8 cellular contexts compared by ENCODE assay signal in the genomic region with DNA sequence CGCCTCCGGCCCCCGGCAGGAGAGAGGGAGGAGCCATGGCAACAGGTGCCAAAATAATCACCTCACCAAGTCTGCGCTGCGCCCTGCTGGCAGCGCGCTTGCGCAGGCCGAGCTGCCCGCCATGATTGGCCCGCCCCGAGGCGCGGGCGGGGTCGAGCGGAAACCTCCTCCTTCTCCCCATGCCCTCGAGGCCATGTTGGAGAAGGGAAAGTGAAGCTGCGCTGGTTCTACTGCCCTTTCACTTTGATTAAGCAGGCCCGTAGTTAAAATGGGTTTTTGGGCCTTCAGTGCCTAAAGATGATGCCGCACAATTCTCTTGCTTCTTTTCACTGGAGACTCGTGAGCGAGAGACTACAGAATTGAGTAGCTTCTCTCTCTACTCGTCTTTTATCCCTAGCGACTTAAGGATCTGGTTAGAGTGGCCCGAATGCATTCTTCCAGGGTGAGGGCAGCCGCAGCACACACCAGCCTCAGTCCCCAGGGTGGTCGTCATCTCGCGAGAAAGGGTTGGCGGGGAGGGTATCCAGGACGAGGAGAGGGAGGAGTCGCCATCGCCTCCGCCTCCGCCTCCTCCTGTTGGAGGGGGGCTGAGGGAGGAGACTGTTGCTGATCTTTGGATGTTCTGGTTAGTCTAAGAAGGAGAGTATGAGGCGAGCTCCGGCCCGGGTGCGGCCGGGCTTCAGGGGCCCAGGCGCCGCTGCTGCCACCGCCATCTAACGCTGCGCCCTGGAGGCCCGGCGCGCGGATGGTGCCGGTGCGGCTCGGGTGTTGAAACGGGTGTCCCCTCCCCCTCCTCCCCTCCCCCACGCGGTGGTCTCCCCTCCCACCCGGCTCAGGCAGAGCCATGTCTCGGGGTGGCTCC. TPM values are rescaled to one million over a fixed set of nuclear protein-coding genes. Genes with fewer than 3 reads are reported as not detected.
DNase-seq lines count a peak whose midpoint lies in the region; ATAC-seq and TF ChIP-seq lines count a peak whose summit lies in the region.

A gene with protein sequence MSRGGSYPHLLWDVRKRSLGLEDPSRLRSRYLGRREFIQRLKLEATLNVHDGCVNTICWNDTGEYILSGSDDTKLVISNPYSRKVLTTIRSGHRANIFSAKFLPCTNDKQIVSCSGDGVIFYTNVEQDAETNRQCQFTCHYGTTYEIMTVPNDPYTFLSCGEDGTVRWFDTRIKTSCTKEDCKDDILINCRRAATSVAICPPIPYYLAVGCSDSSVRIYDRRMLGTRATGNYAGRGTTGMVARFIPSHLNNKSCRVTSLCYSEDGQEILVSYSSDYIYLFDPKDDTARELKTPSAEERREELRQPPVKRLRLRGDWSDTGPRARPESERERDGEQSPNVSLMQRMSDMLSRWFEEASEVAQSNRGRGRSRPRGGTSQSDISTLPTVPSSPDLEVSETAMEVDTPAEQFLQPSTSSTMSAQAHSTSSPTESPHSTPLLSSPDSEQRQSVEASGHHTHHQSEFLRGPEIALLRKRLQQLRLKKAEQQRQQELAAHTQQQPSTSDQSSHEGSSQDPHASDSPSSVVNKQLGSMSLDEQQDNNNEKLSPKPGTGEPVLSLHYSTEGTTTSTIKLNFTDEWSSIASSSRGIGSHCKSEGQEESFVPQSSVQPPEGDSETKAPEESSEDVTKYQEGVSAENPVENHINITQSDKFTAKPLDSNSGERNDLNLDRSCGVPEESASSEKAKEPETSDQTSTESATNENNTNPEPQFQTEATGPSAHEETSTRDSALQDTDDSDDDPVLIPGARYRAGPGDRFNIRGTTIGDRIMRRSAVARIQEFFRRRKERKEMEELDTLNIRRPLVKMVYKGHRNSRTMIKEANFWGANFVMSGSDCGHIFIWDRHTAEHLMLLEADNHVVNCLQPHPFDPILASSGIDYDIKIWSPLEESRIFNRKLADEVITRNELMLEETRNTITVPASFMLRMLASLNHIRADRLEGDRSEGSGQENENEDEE (plus strand): TSS at position 616 of the 862 bp plus-strand sequence. CDS start 229 bp downstream, at position 845.

- no peaks in the 10 kb centered on the region for H3K9me3 Mint-ChIP-seq in T-helper 2 cell treated with Interferon-gamma antibody and Interleukin-4, amounts not matched to agents 5 μg/mL and 100 μg/mL, for 36 hours

- peaks cover 0 to 14% of the 10 kb centered on the region in 2 donors for H3K4me1 ChIP-seq in ascending aorta
- H3K4me1 ChIP-seq in right cardiac atrium (ENCODE audit: control insufficient read depth, insufficient read depth, low read length), result no peaks in the 10 kb centered on the region
- peaks cover 0 to 6% of the 10 kb centered on the region in 2 donors for H3K4me1 ChIP-seq in uterus

- DNase-seq in NCI-H1930 (lab: John Stamatoyannopoulos, UW), result peak; percentile 94 to 96
- peak; percentile 97 for DNase-seq in T-helper 2 cell treated with Interferon-gamma antibody and Interleukin-4, amounts not matched to agents 5 μg/mL and 100 μg/mL, for 36 hours (ENCODE audit: low spot score)
- peak; percentile 91 to 98 for DNase-seq in ascending aorta (ENCODE audit: low spot score in 2 of 2)
- peak; percentile 97 to 99 (median 99) for DNase-seq in right cardiac atrium
- DNase-seq in pulmonary artery endothelial cell (ENCODE audit: low read depth, low spot score), result peak; percentile 95
- peak; percentile 98 for DNase-seq in uterus

- H3K27me3 ChIP-seq in ascending aorta (no peaks in the 10 kb centered on the region), right cardiac atrium (ENCODE audit: control insufficient read depth, insufficient read depth) (no peaks in the 10 kb centered on the region), uterus (no peaks in the 10 kb centered on the region)

- H3K9me3 ChIP-seq in ascending aorta (no peaks in the 10 kb centered on the region), right cardiac atrium (ENCODE audit: control insufficient read depth, low read length) (no peaks in the 10 kb centered on the region), uterus (no peaks in the 10 kb centered on the region)

- intact Hi-C loops in ascending aorta (cut with DNase I), result loop anchor here (1.0 to 10.0 kb wide), 8 partner anchors 37 to 1549 kb away; partner anchors contain the start of genes SFT2D2, SLC19A2 and TIPRL
- intact Hi-C loops in right cardiac atrium (cut with DNase I), result loop anchor here in 3 of 4 donors (5.0 to 10.0 kb wide), 3 partner anchors 109 to 214 kb away; partner anchors contain the start of gene MPZL1 (in 2 of the 3)
- intact Hi-C loops in uterus (cut with DNase I; ENCODE audit: low total_unique reads), result no loop called here

- peak within 1 kb of the TSS; percentile 96 to 98 for H3K27ac ChIP-seq in ascending aorta
- H3K27ac ChIP-seq in right cardiac atrium (ENCODE audit: low read length), result peak within 1 kb of the TSS; percentile 90
- peak within 1 kb of the TSS; percentile 97 to 98 for H3K27ac ChIP-seq in uterus

- ATAC-seq in GM18502 (IDR thresholded peaks at IDR 0.05; ENCODE audit: poor library complexity, unreplicated experiment) (peak; percentile 79), HG02970 (IDR thresholded peaks at IDR 0.05; ENCODE audit: low FRiP score, unreplicated experiment) (peak; percentile 83), right cardiac atrium (peak; percentile 95 to 96)

- WGBS in right cardiac atrium, result under 1% methylated on average over 58 of the region's 58 CpGs

- H3K4me3 ChIP-seq in ascending aorta (peak within 1 kb of the TSS; percentile 91), right cardiac atrium (ENCODE audit: low read length) (peak within 1 kb of the TSS; percentile 85), uterus (peak within 1 kb of the TSS; percentile 80 to 94)

- H3K36me3 Mint-ChIP-seq in T-helper 2 cell treated with Interferon-gamma antibody and Interleukin-4, amounts not matched to agents 5 μg/mL and 100 μg/mL, for 36 hours (ENCODE audit: low read depth), result peaks cover 5% of the 10 kb centered on the region

- peak; percentile 91 to 92 for TF ChIP-seq POLR2A in uterus (IDR thresholded peaks at IDR 0.05)

- H3K4me1 Mint-ChIP-seq in T-helper 2 cell treated with Interferon-gamma antibody and Interleukin-4, amounts not matched to agents 5 μg/mL and 100 μg/mL, for 36 hours (ENCODE audit: low read depth), result peaks cover 26% of the 10 kb centered on the region

- peak within 1 kb of the TSS; percentile 90 for H3K4me3 Mint-ChIP-seq in T-helper 2 cell treated with Interferon-gamma antibody and Interleukin-4, amounts not matched to agents 5 μg/mL and 100 μg/mL, for 36 hours

- no peaks in the 10 kb centered on the region for H3K27me3 Mint-ChIP-seq in T-helper 2 cell treated with Interferon-gamma antibody and Interleukin-4, amounts not matched to agents 5 μg/mL and 100 μg/mL, for 36 hours (ENCODE audit: low read depth)

- H3K27ac Mint-ChIP-seq in T-helper 2 cell treated with Interferon-gamma antibody and Interleukin-4, amounts not matched to agents 5 μg/mL and 100 μg/mL, for 36 hours, result peak within 1 kb of the TSS; percentile 97

- no peak for TF ChIP-seq CTCF in ascending aorta (IDR thresholded peaks at IDR 0.05)
- TF ChIP-seq CTCF in uterus (IDR thresholded peaks at IDR 0.05), result peak in 1 of 4 experiments; percentile 6

- H3K36me3 ChIP-seq in ascending aorta, result no peaks in the 10 kb centered on the region
- no peaks in the 10 kb centered on the region for H3K36me3 ChIP-seq in uterus

RNA-seq across cellular contexts. Expression of the gene that starts here (rescaled TPM):
- total RNA-seq in ascending aorta (9.8 TPM), right cardiac atrium (100 to 1,000 TPM; 157 to 192 (median 182) TPM), pulmonary artery endothelial cell (47.9 and 49.9 TPM in 2 replicates), uterus (10 to 100 TPM; 19.1 to 77.7 (median 44.9) TPM)
- 124 TPM for polyA plus RNA-seq in right cardiac atrium

Comparison
In these comparisons a context has a peak if more than half of its experiments do, and no peak if none do; other contexts are left out.
1. Peak in every context shown above with its lines: DNase-seq, ATAC-seq, H3K4me3 ChIP-seq and H3K27ac ChIP-seq.